8 cellular contexts compared by ENCODE assay signal in the genomic region with DNA sequence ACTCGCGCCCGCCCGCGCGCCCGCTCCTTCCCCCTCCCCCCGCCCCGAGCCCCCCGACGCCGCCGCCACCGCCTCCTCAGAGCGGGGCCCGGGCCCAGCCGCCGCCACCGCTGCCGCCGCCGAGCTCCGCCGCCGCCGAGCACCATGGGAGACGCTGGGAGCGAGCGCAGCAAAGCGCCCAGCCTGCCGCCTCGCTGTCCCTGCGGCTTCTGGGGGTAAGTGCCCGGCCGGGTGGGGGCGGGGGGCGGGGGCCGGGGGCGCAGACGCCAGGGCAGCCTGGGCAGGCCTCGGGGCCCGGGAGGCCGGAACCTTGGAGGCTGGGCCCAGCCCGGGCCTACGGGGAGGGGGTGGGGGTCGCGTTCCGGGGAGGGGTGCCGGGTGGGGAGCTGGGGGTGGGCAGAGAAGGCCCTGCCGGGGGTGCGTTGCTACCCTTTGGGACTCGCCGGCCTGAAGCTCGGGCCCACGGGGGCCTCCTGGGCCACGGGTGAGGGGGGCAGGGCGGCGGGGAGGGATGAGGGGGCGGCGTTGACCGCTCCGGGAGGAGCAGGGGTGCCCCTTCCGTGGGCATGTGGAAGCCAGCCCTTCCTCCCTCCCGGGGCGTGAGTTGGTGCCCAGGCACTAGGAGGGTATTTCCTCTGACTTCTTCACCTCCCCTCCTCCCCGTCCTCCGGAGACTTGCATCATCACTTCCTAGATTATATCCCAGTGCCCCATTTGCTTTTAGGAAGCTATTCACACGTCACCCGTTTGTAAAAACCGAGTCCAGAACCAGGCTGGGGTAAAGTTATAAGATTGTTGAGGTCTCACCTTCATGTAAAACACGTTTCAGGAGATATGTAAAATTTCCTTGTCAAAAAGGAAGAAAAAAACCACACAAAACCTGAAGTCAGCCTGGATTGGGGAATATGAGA. TPM values are rescaled to one million over a fixed set of nuclear protein-coding genes. Genes with fewer than 3 reads are reported as not detected.
A peak's percentile ranks its signal among the peaks of the same experiment; 100 is the strongest.
DNase-seq lines count a peak whose midpoint lies in the region; ATAC-seq and TF ChIP-seq lines count a peak whose summit lies in the region.

No MANE protein-coding gene starts in this region.

- H3K36me3 Mint-ChIP-seq in Caco-2 (ENCODE audit: insufficient read depth, unreplicated experiment), result peaks cover 23% of the 10 kb centered on the region

- H3K4me3 ChIP-seq in Caco-2 (ENCODE audit: low read depth, low read length) (peak overlapping the region; percentile 74), left ventricle myocardium inferior (peak overlapping the region; percentile 92), psoas muscle (peak overlapping the region; percentile 87), aorta (ENCODE audit: low read length in 2 of 2) (peak overlapping the region; percentile 92 to 99)

- intact Hi-C loops in Caco-2 (cut with micrococcal nuclease; ENCODE audit: unreplicated experiment), result loop anchor here (1.0 to 5.0 kb wide), 2 partner anchors 29 to 42 kb away; no protein-coding TSS in a partner anchor
- intact Hi-C loops in left ventricle myocardium inferior (cut with micrococcal nuclease), result no loop called here
- intact Hi-C loops in psoas muscle (cut with DNase I), result loop anchor here in 1 of 2 donors (5.0 kb wide), 1 partner anchor 42 kb away; no protein-coding TSS in a partner anchor
- intact Hi-C loops in aorta (cut with DNase I), result no loop called here

- H3K4me1 Mint-ChIP-seq in Caco-2 (ENCODE audit: low read depth, unreplicated experiment), result peaks cover 29% of the 10 kb centered on the region

- peaks cover 47% of the 10 kb centered on the region for H3K4me1 ChIP-seq in Caco-2
- H3K4me1 ChIP-seq in left ventricle myocardium inferior, result peaks cover 67% of the 10 kb centered on the region
- H3K4me1 ChIP-seq in psoas muscle, result peaks cover 41% of the 10 kb centered on the region
- peaks cover 4 to 16% of the 10 kb centered on the region in 2 donors for H3K4me1 ChIP-seq in aorta (ENCODE audit: control insufficient read depth in 1 of 2, insufficient read depth in 2 of 2, low read length in 2 of 2)

- H3K27me3 ChIP-seq in Caco-2 (replicated peaks; ENCODE audit: control insufficient read depth, insufficient read depth, low read length), result no peaks in the 10 kb centered on the region
- no peaks in the 10 kb centered on the region for H3K27me3 ChIP-seq in left ventricle myocardium inferior (ENCODE audit: low read depth)
- no peaks in the 10 kb centered on the region for H3K27me3 ChIP-seq in psoas muscle (ENCODE audit: insufficient read depth in 3 of 3, low read length in 2 of 3)
- H3K27me3 ChIP-seq in aorta (ENCODE audit: control insufficient read depth in 1 of 2, insufficient read depth in 2 of 2, low read length in 1 of 2), result no peaks in the 10 kb centered on the region

- CTCF ChIA-PET in Caco-2 (lab: Charles Lee), result interaction anchor here (1.9 kb wide), 1 partner anchor 29 kb away, joined by 19 read pairs; no protein-coding TSS in a partner anchor

- H3K27me3 Mint-ChIP-seq in Caco-2 (ENCODE audit: insufficient read depth, unreplicated experiment), result no peaks in the 10 kb centered on the region

- H3K36me3 ChIP-seq in Caco-2 (ENCODE audit: control insufficient read depth, insufficient read depth, low read length) (no peaks in the 10 kb centered on the region; the same call in 1 of the 2 replicates), left ventricle myocardium inferior (no peaks in the 10 kb centered on the region), psoas muscle (ENCODE audit: insufficient read depth in 1 of 2, low read depth in 1 of 2) (no peaks in the 10 kb centered on the region), aorta (ENCODE audit: control insufficient read depth in 1 of 2, insufficient read depth in 2 of 2, low read length in 1 of 2) (no peaks in the 10 kb centered on the region)

- no peaks in the 10 kb centered on the region for H3K9me3 Mint-ChIP-seq in Caco-2 (ENCODE audit: unreplicated experiment)

- ATAC-seq in psoas muscle, result peak; percentile 24 to 64 (median 51)
- ATAC-seq in aorta (ENCODE audit: low FRiP score), result no peak

- BruUV-seq in Caco-2 (replicated peaks; lab: Mats Ljungman, UMichigan), result TSS peak; percentile 48

- peak overlapping the region; percentile 99 for H3K27ac Mint-ChIP-seq in Caco-2 (ENCODE audit: unreplicated experiment)

- DNase-seq in Caco-2 (peak; percentile 44 to 49), HK-2 (ENCODE audit: unreplicated experiment) (peak; percentile 76), T follicular helper cell (ENCODE audit: low read depth) (peak; percentile 47), amniotic epithelial cell (ENCODE audit: low read depth) (peak; percentile 74), left ventricle myocardium inferior (peak; percentile 60), psoas muscle (peak; percentile 68 to 78), aorta (peak; percentile 79 to 88), GOT3 (lab: John Stamatoyannopoulos, UW) (no peak)

- H3K27ac ChIP-seq in left ventricle myocardium inferior (replicated peaks) (peak overlapping the region; percentile 100), psoas muscle (peak overlapping the region; percentile 99), aorta (ENCODE audit: low read depth in 1 of 2, low read length in 2 of 2) (peak overlapping the region; percentile 60 to 85)

- TF ChIP-seq CTCF in Caco-2 (IDR thresholded peaks at IDR 0.05; ENCODE audit: insufficient read depth in 1 of 2, low read depth in 1 of 2, low read length in 1 of 2, severe bottlenecking in 1 of 2, unreplicated experiment in 1 of 2), result no peak
- no peak for TF ChIP-seq CTCF in left ventricle myocardium inferior (IDR thresholded peaks at IDR 0.05; ENCODE audit: borderline replicate concordance)
- TF ChIP-seq CTCF in psoas muscle (IDR thresholded peaks at IDR 0.05), result no peak

- POLR2A ChIA-PET in Caco-2 (lab: Charles Lee), result interaction anchor here (0.6 to 1.9 kb wide), 2 partner anchors 24 to 29 kb away, joined by 4 to 15 read pairs; no protein-coding TSS in a partner anchor

- H3K9me3 ChIP-seq in Caco-2, result no peaks in the 10 kb centered on the region
- H3K9me3 ChIP-seq in left ventricle myocardium inferior (replicated peaks), result no peaks in the 10 kb centered on the region
- no peaks in the 10 kb centered on the region for H3K9me3 ChIP-seq in psoas muscle
- no peaks in the 10 kb centered on the region for H3K9me3 ChIP-seq in aorta (ENCODE audit: control insufficient read depth, low read length)

- WGBS in psoas muscle, 3 donors, result 0 to 1% (median 1%) methylated on average over 33 to 71 of the region's 71 CpGs
- 0 to 1% methylated on average over 16 to 71 of the region's 71 CpGs for WGBS in aorta, 2 donors

- H3K4me3 Mint-ChIP-seq in Caco-2 (ENCODE audit: unreplicated experiment), result peak overlapping the region; percentile 99

RNA-seq across cellular contexts. Expression of gene ZFAND3, which starts 0.5 kb away (rescaled TPM):
- total RNA-seq in Caco-2 (2022) (91.1 and 107 TPM in 2 replicates), left ventricle myocardium inferior (81.8 TPM), psoas muscle (100 to 1,000 TPM; 141 to 166 (median 157) TPM), aorta (10 to 100 TPM; 83.6 to 86.0 TPM)
- polyA plus RNA-seq in psoas muscle (10 to 100 TPM; 48.5 to 74.1 (median 58.8) TPM), aorta (10 to 100 TPM; 29.6 to 46.6 TPM)
